Comparison of ENCODE assay signal across 8 cellular contexts in genomic region chr5:77029376-77029885, GRCh38. TPM values are rescaled to one million over a fixed set of nuclear protein-coding genes. Genes with fewer than 3 reads are reported as not detected.
DNase-seq lines count a peak whose midpoint lies in the region; ATAC-seq and TF ChIP-seq lines count a peak whose summit lies in the region.

No MANE protein-coding gene starts in this region.

- no peaks in the 10 kb centered on the region for H3F3A ChIP-seq in neural cell (ENCODE audit: insufficient read depth, low read length, poor library complexity, severe bottlenecking)

- peaks cover 27% of the 10 kb centered on the region for H3K4me1 Mint-ChIP-seq in chondrocyte (ENCODE audit: low read depth)

- peaks cover 0 to 16% (median 0%) of the 10 kb centered on the region in 11 experiments; a peak in 6 of 22 replicates for H4K20me1 ChIP-seq in BLaER1 treated with 17β-estradiol and CSF1 and Interleukin-3, amounts not matched to agents 10 nM and 100 nM
- H4K20me1 ChIP-seq in Karpas-422 (ENCODE audit: insufficient read depth, low read depth, low read length) (no peaks in the 10 kb centered on the region), neural cell (ENCODE audit: insufficient read depth) (no peaks in the 10 kb centered on the region)

- peaks cover 9% of the 10 kb centered on the region for H3K9me3 Mint-ChIP-seq in chondrocyte (ENCODE audit: low read depth)

- no peaks in the 10 kb centered on the region for H3K27me3 ChIP-seq in BLaER1 treated with 17β-estradiol and CSF1 and Interleukin-3, amounts not matched to agents 10 nM and 100 nM
- H3K27me3 ChIP-seq in Karpas-422 (ENCODE audit: low read length) (no peaks in the 10 kb centered on the region), neural cell (ENCODE audit: insufficient read depth, low read depth, low read length) (no peaks in the 10 kb centered on the region)

- TF ChIP-seq RAD21 in neural cell (conservative IDR thresholded peaks at IDR 0.05), result no peak

- H3K36me3 Mint-ChIP-seq in chondrocyte (ENCODE audit: low read depth), result peaks cover 3% of the 10 kb centered on the region

- peak overlapping the region in 9 of 11 experiments; percentile 94 to 98 (median 96); a peak in 10 of 22 replicates for H3K27ac ChIP-seq in BLaER1 treated with 17β-estradiol and CSF1 and Interleukin-3, amounts not matched to agents 10 nM and 100 nM
- no peak overlapping the region; the same call in 1 of the 2 replicates for H3K27ac ChIP-seq in Karpas-422 (ENCODE audit: low read length)
- peak overlapping the region; percentile 84 for H3K27ac ChIP-seq in neural cell (ENCODE audit: low read length)

- peak overlapping the region; percentile 83 to 97 (median 95) for H3K4me2 ChIP-seq in BLaER1 treated with 17β-estradiol and CSF1 and Interleukin-3, amounts not matched to agents 10 nM and 100 nM
- peak overlapping the region; percentile 72 for H3K4me2 ChIP-seq in Karpas-422 (ENCODE audit: low read depth, low read length, poor library complexity, severe bottlenecking)
- peak overlapping the region; percentile 28 for H3K4me2 ChIP-seq in neural cell (ENCODE audit: low read length)

- peaks cover 3 to 19% (median 10%) of the 10 kb centered on the region in 11 experiments; a peak in 15 of 22 replicates for H3K36me3 ChIP-seq in BLaER1 treated with 17β-estradiol and CSF1 and Interleukin-3, amounts not matched to agents 10 nM and 100 nM
- H3K36me3 ChIP-seq in Karpas-422 (ENCODE audit: insufficient read depth, low read length), result peaks cover 4% of the 10 kb centered on the region; the same call in 1 of the 2 replicates
- no peaks in the 10 kb centered on the region for H3K36me3 ChIP-seq in neural cell (ENCODE audit: insufficient read depth, low read length)

- H3K9me2 ChIP-seq in Karpas-422 (replicated peaks; ENCODE audit: insufficient read depth, low read length), result no peaks in the 10 kb centered on the region
- no peaks in the 10 kb centered on the region for H3K9me2 ChIP-seq in neural cell (ENCODE audit: insufficient read depth, low read length)

- no peaks in the 10 kb centered on the region for H3K27me3 Mint-ChIP-seq in chondrocyte (ENCODE audit: low read depth)

- H3K79me2 ChIP-seq in Karpas-422 (ENCODE audit: low read length), result peaks cover 40% of the 10 kb centered on the region
- H3K79me2 ChIP-seq in neural cell (replicated peaks; ENCODE audit: insufficient read depth, low read length), result peaks cover 12% of the 10 kb centered on the region

- ATAC-seq in HG03521 (IDR thresholded peaks at IDR 0.05; ENCODE audit: unreplicated experiment) (no peak), HG03342 (IDR thresholded peaks at IDR 0.05; ENCODE audit: unreplicated experiment) (no peak)

- peak overlapping the region; percentile 95 for H3K4me3 Mint-ChIP-seq in chondrocyte (ENCODE audit: unreplicated experiment)

- H3K9me3 ChIP-seq in BLaER1 treated with 17β-estradiol and CSF1 and Interleukin-3, amounts not matched to agents 10 nM and 100 nM (replicated peaks in 1 of 11), result peaks cover 23 to 31% (median 29%) of the 10 kb centered on the region in 11 experiments
- peaks cover 15% of the 10 kb centered on the region for H3K9me3 ChIP-seq in Karpas-422 (ENCODE audit: low read length)
- no peaks in the 10 kb centered on the region for H3K9me3 ChIP-seq in neural cell (ENCODE audit: low read length)

- H3K4me1 ChIP-seq in BLaER1 treated with 17β-estradiol and CSF1 and Interleukin-3, amounts not matched to agents 10 nM and 100 nM, result peaks cover 11 to 34% (median 18%) of the 10 kb centered on the region in 10 experiments
- H3K4me1 ChIP-seq in Karpas-422 (ENCODE audit: low read length), result peaks cover 24% of the 10 kb centered on the region

- H3K4me3 ChIP-seq in BLaER1 treated with 17β-estradiol and CSF1 and Interleukin-3, amounts not matched to agents 10 nM and 100 nM, result peak overlapping the region; percentile 79 to 98 (median 93)
- H3K4me3 ChIP-seq in Karpas-422 (ENCODE audit: low read length) (peak overlapping the region; percentile 93; the same call in 1 of the 2 replicates), neural cell (ENCODE audit: low read length) (peak overlapping the region; percentile 90)

- H3K9ac ChIP-seq in BLaER1 treated with 17β-estradiol and CSF1 and Interleukin-3, amounts not matched to agents 10 nM and 100 nM, result peak overlapping the region in 3 of 11 experiments; percentile 96 to 97 (median 96); a peak in 4 of 22 replicates
- H3K9ac ChIP-seq in Karpas-422 (ENCODE audit: low read length) (peak overlapping the region; percentile 96; the same call in 1 of the 2 replicates), neural cell (ENCODE audit: low read length) (peak overlapping the region; percentile 85)

- H2AFZ ChIP-seq in Karpas-422 (ENCODE audit: low read length), result peak overlapping the region; percentile 96
- peak overlapping the region; percentile 48 for H2AFZ ChIP-seq in neural cell (ENCODE audit: low read depth, low read length)

- TF ChIP-seq EP300 in neural cell (conservative IDR thresholded peaks at IDR 0.05; ENCODE audit: poor library complexity, severe bottlenecking), result no peak

- TF ChIP-seq CTCF in chondrocyte (IDR thresholded peaks at IDR 0.05) (no peak), neural cell (IDR thresholded peaks at IDR 0.05; ENCODE audit: poor library complexity, severe bottlenecking) (no peak)

- no peak overlapping the region for H3K27ac Mint-ChIP-seq in chondrocyte (ENCODE audit: unreplicated experiment)

- DNase-seq in Karpas-422 (no peak), chondrocyte (ENCODE audit: low spot score) (no peak), anterior cingulate cortex (lab: John Stamatoyannopoulos, UW) (no peak), COR-L47 (lab: John Stamatoyannopoulos, UW) (no peak)

TF ChIP-seq in neural cell, 6 proteins besides CTCF, POLR2A, EP300 and RAD21:
- TF ChIP-seq MXI1 (conservative IDR thresholded peaks at IDR 0.05; ENCODE audit: poor library complexity, severe bottlenecking) (no peak), TAF1 (IDR thresholded peaks at IDR 0.05; ENCODE audit: low read depth) (no peak), REST (IDR thresholded peaks at IDR 0.05; ENCODE audit: borderline replicate concordance) (no peak), POLR2AphosphoS5 (IDR thresholded peaks at IDR 0.05) (no peak), EZH2 (IDR thresholded peaks at IDR 0.05; ENCODE audit: borderline replicate concordance, insufficient read depth, low read length, poor library complexity, severe bottlenecking) (no peak), SMC3 (conservative IDR thresholded peaks at IDR 0.05; ENCODE audit: poor library complexity) (no peak)

RNA-seq across cellular contexts. Expression of gene AGGF1, which starts 0.8 kb away (rescaled TPM):
- 25.9 and 31.1 TPM in 2 replicates for total RNA-seq in Karpas-422 (2014; rRNA removed; shearing (Covaris generic); ENCODE audit: low replicate concordance)
- total RNA-seq in chondrocyte, result 17.3 to 21.0 TPM (median 17.4 TPM) in 3 replicates
- 36.8 and 41.2 TPM in 2 replicates for polyA plus RNA-seq in neural cell
- polyA minus RNA-seq in neural cell, result 47.5 and 55.0 TPM in 2 replicates

RNA-seq across cellular contexts. Expression of gene ZBED3, which starts 57.7 kb away (rescaled TPM):
- total RNA-seq in Karpas-422 (2014; rRNA removed; shearing (Covaris generic); ENCODE audit: low replicate concordance), result 4.2 and 9.4 TPM in 2 replicates
- total RNA-seq in chondrocyte, result 10.7 to 15.8 TPM (median 14.7 TPM) in 3 replicates
- 0.56 and 5.0 TPM in 2 replicates for polyA plus RNA-seq in neural cell
- 4.6 and 7.8 TPM in 2 replicates for polyA minus RNA-seq in neural cell

Comparison
In these comparisons a context has a peak if more than half of its experiments do, and no peak if none do; other contexts are left out.
1. H3K4me2 ChIP-seq: peak in every context shown above with its lines; median percentile 95 in BLaER1 treated with 17β-estradiol and CSF1 and Interleukin-3, amounts not matched to agents 10 nM and 100 nM; 72 in Karpas-422; 28 in neural cell.